16 cellular contexts compared by ENCODE assay signal in genomic region chr10:90977162-90977854, GRCh38. TPM values are rescaled to one million over a fixed set of nuclear protein-coding genes. Genes with fewer than 3 reads are reported as not detected.
DNase-seq lines count a peak whose midpoint lies in the region; ATAC-seq and TF ChIP-seq lines count a peak whose summit lies in the region.
"Had no signal": no experiment of that assay in that cellular context is flagged by ENCODE, and none has a peak within 500 bp of the region (broad histone marks: within the 10 kb centered on the region; RNA-seq: fewer than 3 reads in every experiment).

No MANE protein-coding gene starts in this region.

- peak overlapping the region; percentile 5; the same call in 1 of the 2 replicates for H3K4me2 ChIP-seq in BLaER1

- H3K27me3 Mint-ChIP-seq in endothelial cell (ENCODE audit: unreplicated experiment): no peaks in the 10 kb centered on the region

- H3K9me3 ChIP-seq in BLaER1: no peaks in the 10 kb centered on the region
- H3K9me3 ChIP-seq: MG63, prostate gland had no signal

- no peaks in the 10 kb centered on the region for H3K4me1 Mint-ChIP-seq in endothelial cell (ENCODE audit: unreplicated experiment)
- H3K4me1 Mint-ChIP-seq: WTC11 had no signal

- H3K27ac ChIP-seq in BLaER1: no peak overlapping the region
- H3K27ac ChIP-seq: prostate gland, tibial nerve had no signal

- no peak for TF ChIP-seq CTCF in endothelial cell (IDR thresholded peaks at IDR 0.05; ENCODE audit: unreplicated experiment)

- no peak overlapping the region for H3K4me3 ChIP-seq in BLaER1
- H3K4me3 ChIP-seq: MG63, prostate gland, tibial nerve had no signal

- H3K27ac Mint-ChIP-seq in endothelial cell (ENCODE audit: unreplicated experiment): no peak overlapping the region
- H3K27ac Mint-ChIP-seq: WTC11 had no signal

- ATAC-seq in GM18868 (IDR thresholded peaks at IDR 0.05; ENCODE audit: unreplicated experiment) (peak; percentile 85), GM21737 (IDR thresholded peaks at IDR 0.05; ENCODE audit: unreplicated experiment) (peak; percentile 75), HG03460 (IDR thresholded peaks at IDR 0.05; ENCODE audit: unreplicated experiment) (peak; percentile 72), HG03342 (IDR thresholded peaks at IDR 0.05; ENCODE audit: unreplicated experiment) (no peak)
- ATAC-seq: WTC11 had no signal

- DNase-seq in mucosa of gallbladder (ENCODE audit: low spot score): no peak
- DNase-seq in endothelial cell (ENCODE audit: low spot score): no peak
- no peak for DNase-seq in NCI-H2107 (lab: John Stamatoyannopoulos, UW)
- DNase-seq: caudate nucleus, erythroblast, MG63, midbrain, NCI-H510A treated with DMSO at 0.1 percent for 48 hours had no signal

- H3K9ac ChIP-seq in BLaER1: no peak overlapping the region

- no peaks in the 10 kb centered on the region for H4K20me1 ChIP-seq in BLaER1

- no peaks in the 10 kb centered on the region for H3K36me3 ChIP-seq in BLaER1
- H3K36me3 ChIP-seq: MG63, prostate gland, tibial nerve had no signal

- H3K27me3 ChIP-seq in BLaER1: no peaks in the 10 kb centered on the region
- H3K27me3 ChIP-seq: MG63, tibial nerve had no signal

- no peak overlapping the region for H3K4me3 Mint-ChIP-seq in endothelial cell (ENCODE audit: unreplicated experiment)
- H3K4me3 Mint-ChIP-seq: WTC11 had no signal

- H3K36me3 Mint-ChIP-seq in endothelial cell (ENCODE audit: low read depth, unreplicated experiment): no peaks in the 10 kb centered on the region
- H3K36me3 Mint-ChIP-seq: WTC11 had no signal

- no peaks in the 10 kb centered on the region for H3K9me3 Mint-ChIP-seq in endothelial cell (ENCODE audit: unreplicated experiment)

- peaks cover 6% of the 10 kb centered on the region; the same call in 1 of the 2 replicates for H3K4me1 ChIP-seq in BLaER1
- H3K4me1 ChIP-seq: prostate gland, tibial nerve had no signal

RNA-seq across cellular contexts. Expression of gene ANKRD1, which starts 56.4 kb away (rescaled TPM):
- total RNA-seq in mucosa of gallbladder (0.09 TPM), endothelial cell (ENCODE audit: unreplicated experiment) (0.82 TPM)
- total RNA-seq: tibial nerve, WTC11 had no signal
